Comparison of ENCODE assay signal across 1 cellular context in genomic region chr3:184513276-184514150, GRCh38.
A peak's percentile ranks its signal among the peaks of the same experiment; 100 is the strongest.
TF ChIP-seq lines count a peak whose summit lies in the region.

No MANE protein-coding gene starts in this region.

TF ChIP-seq in HepG2, 621 proteins besides CTCF, POLR2A, EP300 and RAD21 (continued from another document and continues in another):
- TF ChIP-seq, protein P1, sequence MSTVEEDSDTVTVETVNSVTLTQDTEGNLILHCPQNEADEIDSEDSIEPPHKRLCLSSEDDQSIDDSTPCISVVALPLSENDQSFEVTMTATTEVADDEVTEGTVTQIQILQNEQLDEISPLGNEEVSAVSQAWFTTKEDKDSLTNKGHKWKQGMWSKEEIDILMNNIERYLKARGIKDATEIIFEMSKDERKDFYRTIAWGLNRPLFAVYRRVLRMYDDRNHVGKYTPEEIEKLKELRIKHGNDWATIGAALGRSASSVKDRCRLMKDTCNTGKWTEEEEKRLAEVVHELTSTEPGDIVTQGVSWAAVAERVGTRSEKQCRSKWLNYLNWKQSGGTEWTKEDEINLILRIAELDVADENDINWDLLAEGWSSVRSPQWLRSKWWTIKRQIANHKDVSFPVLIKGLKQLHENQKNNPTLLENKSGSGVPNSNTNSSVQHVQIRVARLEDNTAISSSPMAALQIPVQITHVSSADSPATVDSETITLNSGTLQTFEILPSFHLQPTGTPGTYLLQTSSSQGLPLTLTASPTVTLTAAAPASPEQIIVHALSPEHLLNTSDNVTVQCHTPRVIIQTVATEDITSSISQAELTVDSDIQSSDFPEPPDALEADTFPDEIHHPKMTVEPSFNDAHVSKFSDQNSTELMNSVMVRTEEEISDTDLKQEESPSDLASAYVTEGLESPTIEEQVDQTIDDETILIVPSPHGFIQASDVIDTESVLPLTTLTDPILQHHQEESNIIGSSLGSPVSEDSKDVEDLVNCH (CRISPR knock-in tag; IDR thresholded peaks at IDR 0.05) = no peak
- no peak for TF ChIP-seq KLF16 (CRISPR knock-in tag; IDR thresholded peaks at IDR 0.05)
- no peak for TF ChIP-seq TSC22D2 (CRISPR knock-in tag; IDR thresholded peaks at IDR 0.05; ENCODE audit: borderline replicate concordance)
- no peak for TF ChIP-seq HMG20B (CRISPR knock-in tag; conservative IDR thresholded peaks at IDR 0.05)
- TF ChIP-seq ZNF414 (CRISPR knock-in tag; IDR thresholded peaks at IDR 0.05) = no peak
- no peak for TF ChIP-seq ZNF20 (CRISPR knock-in tag; IDR thresholded peaks at IDR 0.05)
- no peak for TF ChIP-seq ZNF577 (CRISPR knock-in tag; IDR thresholded peaks at IDR 0.05; ENCODE audit: borderline replicate concordance, low read depth)
- peak; percentile 24; the same call in 1 of the 2 replicates for TF ChIP-seq ZNF788 (CRISPR knock-in tag; IDR thresholded peaks at IDR 0.05; ENCODE audit: borderline replicate concordance)
- TF ChIP-seq NFYC (CRISPR knock-in tag; IDR thresholded peaks at IDR 0.05) = no peak
- TF ChIP-seq RFX1 (IDR thresholded peaks at IDR 0.05) = no peak
- TF ChIP-seq CHD2 (IDR thresholded peaks at IDR 0.05; ENCODE audit: low read depth, low read length) = no peak
- TF ChIP-seq RXRA (CRISPR knock-in tag; IDR thresholded peaks at IDR 0.05) = peak; percentile 39; the same call in 1 of the 2 replicates
- no peak for TF ChIP-seq ZNF556 (CRISPR knock-in tag; IDR thresholded peaks at IDR 0.05; ENCODE audit: borderline replicate concordance)
- no peak for TF ChIP-seq POLR2G (IDR thresholded peaks at IDR 0.05; ENCODE audit: low read depth, low read length)
- no peak for TF ChIP-seq HOXA7 (CRISPR knock-in tag; IDR thresholded peaks at IDR 0.05)
- peak; percentile 38; the same call in 1 of the 2 replicates for TF ChIP-seq SALL1 (CRISPR knock-in tag; IDR thresholded peaks at IDR 0.05)
- no peak for TF ChIP-seq ZNF331 (CRISPR knock-in tag; IDR thresholded peaks at IDR 0.05)
- TF ChIP-seq, protein P2, sequence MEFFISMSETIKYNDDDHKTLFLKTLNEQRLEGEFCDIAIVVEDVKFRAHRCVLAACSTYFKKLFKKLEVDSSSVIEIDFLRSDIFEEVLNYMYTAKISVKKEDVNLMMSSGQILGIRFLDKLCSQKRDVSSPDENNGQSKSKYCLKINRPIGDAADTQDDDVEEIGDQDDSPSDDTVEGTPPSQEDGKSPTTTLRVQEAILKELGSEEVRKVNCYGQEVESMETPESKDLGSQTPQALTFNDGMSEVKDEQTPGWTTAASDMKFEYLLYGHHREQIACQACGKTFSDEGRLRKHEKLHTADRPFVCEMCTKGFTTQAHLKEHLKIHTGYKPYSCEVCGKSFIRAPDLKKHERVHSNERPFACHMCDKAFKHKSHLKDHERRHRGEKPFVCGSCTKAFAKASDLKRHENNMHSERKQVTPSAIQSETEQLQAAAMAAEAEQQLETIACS (CRISPR knock-in tag; IDR thresholded peaks at IDR 0.05) = no peak
- TF ChIP-seq RFX5 (IDR thresholded peaks at IDR 0.05; ENCODE audit: low read depth, low read length) = no peak
- TF ChIP-seq ZFP36L2 (CRISPR knock-in tag; IDR thresholded peaks at IDR 0.05) = no peak
- no peak for TF ChIP-seq MXD4 (CRISPR knock-in tag; IDR thresholded peaks at IDR 0.05)
- TF ChIP-seq ZNF142 (CRISPR knock-in tag; IDR thresholded peaks at IDR 0.05) = no peak
- TF ChIP-seq ZBTB20 (CRISPR knock-in tag; IDR thresholded peaks at IDR 0.05; ENCODE audit: borderline replicate concordance, low read depth) = no peak
- TF ChIP-seq, protein P3, sequence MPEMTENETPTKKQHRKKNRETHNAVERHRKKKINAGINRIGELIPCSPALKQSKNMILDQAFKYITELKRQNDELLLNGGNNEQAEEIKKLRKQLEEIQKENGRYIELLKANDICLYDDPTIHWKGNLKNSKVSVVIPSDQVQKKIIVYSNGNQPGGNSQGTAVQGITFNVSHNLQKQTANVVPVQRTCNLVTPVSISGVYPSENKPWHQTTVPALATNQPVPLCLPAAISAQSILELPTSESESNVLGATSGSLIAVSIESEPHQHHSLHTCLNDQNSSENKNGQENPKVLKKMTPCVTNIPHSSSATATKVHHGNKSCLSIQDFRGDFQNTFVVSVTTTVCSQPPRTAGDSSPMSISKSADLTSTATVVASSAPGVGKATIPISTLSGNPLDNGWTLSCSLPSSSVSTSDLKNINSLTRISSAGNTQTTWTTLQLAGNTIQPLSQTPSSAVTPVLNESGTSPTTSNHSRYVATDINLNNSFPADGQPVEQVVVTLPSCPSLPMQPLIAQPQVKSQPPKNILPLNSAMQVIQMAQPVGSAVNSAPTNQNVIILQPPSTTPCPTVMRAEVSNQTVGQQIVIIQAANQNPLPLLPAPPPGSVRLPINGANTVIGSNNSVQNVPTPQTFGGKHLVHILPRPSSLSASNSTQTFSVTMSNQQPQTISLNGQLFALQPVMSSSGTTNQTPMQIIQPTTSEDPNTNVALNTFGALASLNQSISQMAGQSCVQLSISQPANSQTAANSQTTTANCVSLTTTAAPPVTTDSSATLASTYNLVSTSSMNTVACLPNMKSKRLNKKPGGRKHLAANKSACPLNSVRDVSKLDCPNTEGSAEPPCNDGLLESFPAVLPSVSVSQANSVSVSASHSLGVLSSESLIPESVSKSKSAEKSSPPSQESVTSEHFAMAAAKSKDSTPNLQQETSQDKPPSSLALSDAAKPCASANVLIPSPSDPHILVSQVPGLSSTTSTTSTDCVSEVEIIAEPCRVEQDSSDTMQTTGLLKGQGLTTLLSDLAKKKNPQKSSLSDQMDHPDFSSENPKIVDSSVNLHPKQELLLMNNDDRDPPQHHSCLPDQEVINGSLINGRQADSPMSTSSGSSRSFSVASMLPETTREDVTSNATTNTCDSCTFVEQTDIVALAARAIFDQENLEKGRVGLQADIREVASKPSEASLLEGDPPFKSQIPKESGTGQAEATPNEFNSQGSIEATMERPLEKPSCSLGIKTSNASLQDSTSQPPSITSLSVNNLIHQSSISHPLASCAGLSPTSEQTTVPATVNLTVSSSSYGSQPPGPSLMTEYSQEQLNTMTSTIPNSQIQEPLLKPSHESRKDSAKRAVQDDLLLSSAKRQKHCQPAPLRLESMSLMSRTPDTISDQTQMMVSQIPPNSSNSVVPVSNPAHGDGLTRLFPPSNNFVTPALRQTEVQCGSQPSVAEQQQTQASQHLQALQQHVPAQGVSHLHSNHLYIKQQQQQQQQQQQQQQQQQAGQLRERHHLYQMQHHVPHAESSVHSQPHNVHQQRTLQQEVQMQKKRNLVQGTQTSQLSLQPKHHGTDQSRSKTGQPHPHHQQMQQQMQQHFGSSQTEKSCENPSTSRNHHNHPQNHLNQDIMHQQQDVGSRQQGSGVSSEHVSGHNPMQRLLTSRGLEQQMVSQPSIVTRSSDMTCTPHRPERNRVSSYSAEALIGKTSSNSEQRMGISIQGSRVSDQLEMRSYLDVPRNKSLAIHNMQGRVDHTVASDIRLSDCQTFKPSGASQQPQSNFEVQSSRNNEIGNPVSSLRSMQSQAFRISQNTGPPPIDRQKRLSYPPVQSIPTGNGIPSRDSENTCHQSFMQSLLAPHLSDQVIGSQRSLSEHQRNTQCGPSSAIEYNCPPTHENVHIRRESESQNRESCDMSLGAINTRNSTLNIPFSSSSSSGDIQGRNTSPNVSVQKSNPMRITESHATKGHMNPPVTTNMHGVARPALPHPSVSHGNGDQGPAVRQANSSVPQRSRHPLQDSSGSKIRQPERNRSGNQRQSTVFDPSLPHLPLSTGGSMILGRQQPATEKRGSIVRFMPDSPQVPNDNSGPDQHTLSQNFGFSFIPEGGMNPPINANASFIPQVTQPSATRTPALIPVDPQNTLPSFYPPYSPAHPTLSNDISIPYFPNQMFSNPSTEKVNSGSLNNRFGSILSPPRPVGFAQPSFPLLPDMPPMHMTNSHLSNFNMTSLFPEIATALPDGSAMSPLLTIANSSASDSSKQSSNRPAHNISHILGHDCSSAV (CRISPR knock-in tag; IDR thresholded peaks at IDR 0.05; ENCODE audit: borderline replicate concordance) = no peak
- TF ChIP-seq HMGXB4 (CRISPR knock-in tag; IDR thresholded peaks at IDR 0.05; ENCODE audit: borderline replicate concordance in 1 of 2, low read depth in 1 of 2) = peak; percentile 57 to 74; a peak in 3 of 4 replicates
- no peak for TF ChIP-seq ZNF670 (CRISPR knock-in tag; IDR thresholded peaks at IDR 0.05; ENCODE audit: borderline replicate concordance)
- TF ChIP-seq, protein P4, sequence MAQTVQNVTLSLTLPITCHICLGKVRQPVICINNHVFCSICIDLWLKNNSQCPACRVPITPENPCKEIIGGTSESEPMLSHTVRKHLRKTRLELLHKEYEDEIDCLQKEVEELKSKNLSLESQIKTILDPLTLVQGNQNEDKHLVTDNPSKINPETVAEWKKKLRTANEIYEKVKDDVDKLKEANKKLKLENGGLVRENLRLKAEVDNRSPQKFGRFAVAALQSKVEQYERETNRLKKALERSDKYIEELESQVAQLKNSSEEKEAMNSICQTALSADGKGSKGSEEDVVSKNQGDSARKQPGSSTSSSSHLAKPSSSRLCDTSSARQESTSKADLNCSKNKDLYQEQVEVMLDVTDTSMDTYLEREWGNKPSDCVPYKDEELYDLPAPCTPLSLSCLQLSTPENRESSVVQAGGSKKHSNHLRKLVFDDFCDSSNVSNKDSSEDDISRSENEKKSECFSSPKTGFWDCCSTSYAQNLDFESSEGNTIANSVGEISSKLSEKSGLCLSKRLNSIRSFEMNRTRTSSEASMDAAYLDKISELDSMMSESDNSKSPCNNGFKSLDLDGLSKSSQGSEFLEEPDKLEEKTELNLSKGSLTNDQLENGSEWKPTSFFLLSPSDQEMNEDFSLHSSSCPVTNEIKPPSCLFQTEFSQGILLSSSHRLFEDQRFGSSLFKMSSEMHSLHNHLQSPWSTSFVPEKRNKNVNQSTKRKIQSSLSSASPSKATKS (CRISPR knock-in tag; IDR thresholded peaks at IDR 0.05) = no peak
- TF ChIP-seq SAP130 (CRISPR knock-in tag; IDR thresholded peaks at IDR 0.05; ENCODE audit: low read depth) = 0 out of 2 replicates have a peak, but pooled peaks have one; percentile 20
- TF ChIP-seq MLX (CRISPR knock-in tag; IDR thresholded peaks at IDR 0.05) = no peak
- no peak for TF ChIP-seq SP5 (CRISPR knock-in tag; IDR thresholded peaks at IDR 0.05; ENCODE audit: borderline replicate concordance, low read depth)
- no peak for TF ChIP-seq ZBTB8A (CRISPR knock-in tag; IDR thresholded peaks at IDR 0.05; ENCODE audit: borderline replicate concordance, low read depth)
- TF ChIP-seq MED13 (CRISPR knock-in tag; IDR thresholded peaks at IDR 0.05) = no peak
- no peak for TF ChIP-seq ZNF674 (CRISPR knock-in tag; IDR thresholded peaks at IDR 0.05; ENCODE audit: low read depth)
- no peak for TF ChIP-seq ZC3H4 (CRISPR knock-in tag; IDR thresholded peaks at IDR 0.05; ENCODE audit: borderline replicate concordance)
- no peak for TF ChIP-seq JDP2 (CRISPR knock-in tag; IDR thresholded peaks at IDR 0.05; ENCODE audit: borderline replicate concordance)
- no peak for TF ChIP-seq ZBTB1 (CRISPR knock-in tag; IDR thresholded peaks at IDR 0.05; ENCODE audit: borderline replicate concordance)
- TF ChIP-seq SNAPC2 (CRISPR knock-in tag; IDR thresholded peaks at IDR 0.05) = no peak
- peak; percentile 22 for TF ChIP-seq ZFP36 (IDR thresholded peaks at IDR 0.05; ENCODE audit: borderline replicate concordance, low read depth, low read length, partially characterized antibody)
